In the genomic region with DNA sequence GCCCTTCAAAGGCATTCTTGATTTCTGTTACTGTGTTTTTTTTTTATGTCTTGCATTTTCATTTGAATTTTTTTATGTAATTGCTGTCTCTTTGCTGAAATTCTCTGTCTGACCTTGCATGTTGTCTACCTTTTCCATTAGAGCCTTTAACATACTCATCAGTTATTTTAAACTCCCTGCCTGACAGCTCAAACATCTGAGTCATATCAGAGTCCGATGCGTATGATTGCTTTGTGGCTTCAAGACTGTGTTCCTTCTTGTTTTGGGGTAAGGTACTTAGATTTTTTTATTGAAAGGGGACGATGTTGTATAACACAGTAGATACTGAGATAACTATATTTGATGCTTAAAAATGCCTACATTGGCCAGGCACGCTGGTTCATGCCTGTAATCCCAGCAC, we compare ENCODE assay signal across 22 cellular contexts.
"Had no signal": no experiment of that assay in that cellular context is flagged by ENCODE, and none has a peak within 500 bp of the region (broad histone marks: within the 10 kb centered on the region; RNA-seq: fewer than 3 reads in every experiment).

No MANE protein-coding gene starts in this region.

- H3K27me3 Mint-ChIP-seq: activated T-cell treated with anti-CD3 and anti-CD28 coated beads, Interleukin-2, amount 50 U/mL, for 24 hours; naive thymus-derived CD8-positive, alpha-beta T cell; stimulated activated naive CD8-positive, alpha-beta T cell treated with anti-CD3 and anti-CD28 coated beads, Interleukin-15, Interleukin-2, amounts not matched to agents 100 ng/mL and 50 ng/mL, for 24 hours had no signal

- H3K27me3 ChIP-seq: body of pancreas, cardiac muscle cell, ovary, right atrium auricular region, thyroid gland had no signal

- H3K4me3 Mint-ChIP-seq: activated naive CD4-positive, alpha-beta T cell treated with anti-CD3 and anti-CD28 coated beads for 36 hours; activated T-cell treated with anti-CD3 and anti-CD28 coated beads, Interleukin-2, amount 50 U/mL, for 24 hours; mesothelial cell of epicardium; naive thymus-derived CD8-positive, alpha-beta T cell; stimulated activated naive CD8-positive, alpha-beta T cell treated with anti-CD3 and anti-CD28 coated beads, Interleukin-15, Interleukin-2, amounts not matched to agents 100 ng/mL and 50 ng/mL, for 24 hours had no signal

- H3K9me3 Mint-ChIP-seq: activated naive CD4-positive, alpha-beta T cell treated with anti-CD3 and anti-CD28 coated beads for 36 hours; activated T-cell treated with anti-CD3 and anti-CD28 coated beads, Interleukin-2, amount 50 U/mL, for 24 hours; mesothelial cell of epicardium; naive thymus-derived CD8-positive, alpha-beta T cell; stimulated activated naive CD8-positive, alpha-beta T cell treated with anti-CD3 and anti-CD28 coated beads, Interleukin-15, Interleukin-2, amounts not matched to agents 100 ng/mL and 50 ng/mL, for 24 hours had no signal

- ATAC-seq: body of pancreas; left lobe of liver; naive thymus-derived CD8-positive, alpha-beta T cell; upper lobe of right lung had no signal

- H3K27ac ChIP-seq: body of pancreas, cardiac muscle cell, ovary, prostate gland, right atrium auricular region, thyroid gland, upper lobe of right lung had no signal

- H3K36me3 ChIP-seq: cardiac muscle cell, ovary, prostate gland, right atrium auricular region, thyroid gland, upper lobe of right lung had no signal

- H3K9me3 ChIP-seq: body of pancreas, ovary, prostate gland, right atrium auricular region, thyroid gland, upper lobe of right lung had no signal

- H3K36me3 Mint-ChIP-seq: mesothelial cell of epicardium; naive thymus-derived CD8-positive, alpha-beta T cell had no signal

- H3K4me1 ChIP-seq: body of pancreas, prostate gland, upper lobe of right lung had no signal

- H3K27ac Mint-ChIP-seq: activated naive CD4-positive, alpha-beta T cell treated with anti-CD3 and anti-CD28 coated beads for 36 hours; activated T-cell treated with anti-CD3 and anti-CD28 coated beads, Interleukin-2, amount 50 U/mL, for 24 hours; mesothelial cell of epicardium; stimulated activated naive CD8-positive, alpha-beta T cell treated with anti-CD3 and anti-CD28 coated beads, Interleukin-15, Interleukin-2, amounts not matched to agents 100 ng/mL and 50 ng/mL, for 24 hours had no signal

- DNase-seq: activated CD8-positive, alpha-beta memory T cell treated with anti-CD3 and anti-CD28 coated beads for 24 hours; activated CD8-positive, alpha-beta memory T cell treated with anti-CD3 and anti-CD28 coated beads, Interleukin-2, amount 50 U/mL, for 4 hours; activated naive CD4-positive, alpha-beta T cell treated with anti-CD3 and anti-CD28 coated beads for 36 hours; activated T-cell treated with anti-CD3 and anti-CD28 coated beads, Interleukin-2, amount 50 U/mL, for 24 hours; anterior cingulate cortex; body of pancreas; erythroblast; foreskin fibroblast; kidney; naive thymus-derived CD8-positive, alpha-beta T cell; ovary; stimulated activated CD4-positive, alpha-beta T cell treated with anti-CD3 and anti-CD28 coated beads, Interleukin-1b, Interleukin-23, amount 100 ng/mL, for 48 hours; substantia nigra; T-helper 1 cell; thyroid gland; upper lobe of right lung had no signal

- H3K4me3 ChIP-seq: body of pancreas, cardiac muscle cell, ovary, prostate gland, right atrium auricular region, thyroid gland, upper lobe of right lung had no signal
